Comparison of ENCODE assay signal across 19 cellular contexts in genomic region chr5:77241444-77241843, GRCh38. TPM values are rescaled to one million over a fixed set of nuclear protein-coding genes. Genes with fewer than 3 reads are reported as not detected.
DNase-seq lines count a peak whose midpoint lies in the region; ATAC-seq and TF ChIP-seq lines count a peak whose summit lies in the region.
"Had no signal": no experiment of that assay in that cellular context is flagged by ENCODE, and none has a peak within 500 bp of the region (broad histone marks: within the 10 kb centered on the region; RNA-seq: fewer than 3 reads in every experiment).

No MANE protein-coding gene starts in this region.

- TF ChIP-seq CTCF in VCaP (conservative IDR thresholded peaks at IDR 0.05) (no peak), right lobe of liver (IDR thresholded peaks at IDR 0.05) (no peak), thyroid gland (IDR thresholded peaks at IDR 0.05) (no peak)

- H3K4me3 ChIP-seq in right lobe of liver (no peak overlapping the region), thyroid gland (replicated peaks in 1 of 3) (no peak overlapping the region)
- H3K4me3 ChIP-seq: BLaER1, GM23338 had no signal

- H3K27me3 ChIP-seq in right lobe of liver, result no peaks in the 10 kb centered on the region
- no peaks in the 10 kb centered on the region for H3K27me3 ChIP-seq in thyroid gland
- H3K27me3 ChIP-seq: BLaER1 had no signal

- peak; percentile 18 for DNase-seq in iris pigment epithelial cell (ENCODE audit: low read depth)
- DNase-seq in right lobe of liver, result peak in 1 of 3 donors; percentile 59
- DNase-seq in thyroid gland, result no peak
- no peak for DNase-seq in hippocampal formation (lab: John Stamatoyannopoulos, UW)
- DNase-seq in HEK293T (ENCODE audit: extremely low spot score), result no peak
- DNase-seq: Caco-2; CD4-positive, CD25-positive, alpha-beta regulatory T cell; CD8-positive, alpha-beta T cell; DMS153; DND-41; H9; HFFc6 had no signal

- intact Hi-C loops in right lobe of liver (cut with DNase I), result no loop called here
- intact Hi-C loops in thyroid gland (cut with DNase I), result no loop called here

- CTCF ChIA-PET in HEK293T (lab: Yijun Ruan, JAX), result no interaction called here

- POLR2A ChIA-PET in HEK293T (lab: Yijun Ruan, JAX), result no interaction called here

- TF ChIP-seq POLR2A in right lobe of liver (IDR thresholded peaks at IDR 0.05) (no peak), thyroid gland (IDR thresholded peaks at IDR 0.05) (no peak), GM18505 (IDR thresholded peaks at IDR 0.05; ENCODE audit: borderline replicate concordance, extremely low read depth, insufficient read depth, insufficient read length) (no peak)

- H3K4me1 ChIP-seq in right lobe of liver (peaks cover 0 to 14% (median 0%) of the 10 kb centered on the region in 4 donors), thyroid gland (peaks cover 67 to 81% of the 10 kb centered on the region in 2 donors)
- H3K4me1 ChIP-seq: Caco-2 had no signal

- ATAC-seq in right lobe of liver (peak; percentile 53 to 87 (median 57)), GM18505 (IDR thresholded peaks at IDR 0.05; ENCODE audit: unreplicated experiment) (no peak)
- ATAC-seq: CD8-positive, alpha-beta T cell; GM23338; HCT116 had no signal

- H3K9me3 ChIP-seq in right lobe of liver (no peaks in the 10 kb centered on the region), thyroid gland (no peaks in the 10 kb centered on the region)
- H3K9me3 ChIP-seq: BLaER1 had no signal

- 0% methylated on average over 1 of the region's 1 CpG for WGBS in right lobe of liver (ENCODE audit: insufficient coverage, low coverage, low lambda C conversion rate, missing lambda C conversion rate)
- WGBS in thyroid gland, 2 donors, result 34 to 45% methylated on average over 1 of the region's 1 CpG

- H3K36me3 ChIP-seq in right lobe of liver (no peaks in the 10 kb centered on the region), thyroid gland (no peaks in the 10 kb centered on the region)
- H3K36me3 ChIP-seq: BLaER1 had no signal

- H3K27ac ChIP-seq in VCaP (peak overlapping the region; percentile 38), right lobe of liver (no peak overlapping the region), thyroid gland (peak overlapping the region; percentile 77 to 94 (median 82))
- H3K27ac ChIP-seq: 22Rv1, BLaER1, C4-2B had no signal

TF ChIP-seq in HEK293T, 16 proteins besides CTCF, POLR2A, EP300 and RAD21:
- TF ChIP-seq HDGF (IDR thresholded peaks at IDR 0.05; ENCODE audit: borderline replicate concordance) (no peak), LEF1 (IDR thresholded peaks at IDR 0.05; ENCODE audit: borderline replicate concordance) (no peak), SUZ12 (IDR thresholded peaks at IDR 0.05) (no peak), CTBP1 (IDR thresholded peaks at IDR 0.05; ENCODE audit: borderline replicate concordance) (no peak), L3MBTL2 (conservative IDR thresholded peaks at IDR 0.05) (no peak), PKNOX1 (IDR thresholded peaks at IDR 0.05) (no peak), NFRKB (IDR thresholded peaks at IDR 0.05) (no peak), FOXM1 (IDR thresholded peaks at IDR 0.05; ENCODE audit: borderline replicate concordance) (no peak), ELF4 (IDR thresholded peaks at IDR 0.05) (no peak), ZNF384 (IDR thresholded peaks at IDR 0.05) (no peak), SP1 (IDR thresholded peaks at IDR 0.05) (no peak), FOXK2 (IDR thresholded peaks at IDR 0.05) (no peak)
TF ChIP-seq in HEK293T: peak in this region for 0.

RNA-seq across cellular contexts. Expression of gene PDE8B, which starts 31.0 kb away (rescaled TPM):
- total RNA-seq in right lobe of liver (1 to 10 TPM; 1.2 to 5.4 (median 2.4) TPM), thyroid gland (100 to 1,000 TPM; 113 to 279 (median 218) TPM)
- total RNA-seq: CD4-positive, CD25-positive, alpha-beta regulatory T cell; CD8-positive, alpha-beta T cell had no signal

Comparison
In these comparisons a context has a peak if more than half of its experiments do, and no peak if none do; other contexts are left out.
1. H3K27ac ChIP-seq: peak in VCaP (single experiment) and thyroid gland (3 of 3); none in right lobe of liver (0 of 3).
2. RNA of gene PDE8B, which starts 31.0 kb away (total RNA-seq): 113 to 279 TPM in thyroid gland; 1.2 to 5.4 TPM in right lobe of liver; every median in the first group is over 10 times any median in the second.